22 cellular contexts compared by ENCODE assay signal in the genomic region with DNA sequence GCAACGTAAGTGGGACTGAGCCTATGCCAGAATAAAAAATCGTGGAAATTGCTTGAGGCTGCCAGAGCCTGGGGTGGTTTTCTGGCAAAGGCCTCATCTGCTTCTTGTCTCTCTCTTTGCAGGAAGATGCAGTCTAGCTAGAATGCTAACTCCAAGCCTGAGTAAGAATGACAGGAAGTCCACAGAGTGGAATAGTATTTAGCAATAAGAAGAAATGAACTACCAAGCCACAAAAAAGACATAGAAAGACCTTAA.
"Had no signal": no experiment of that assay in that cellular context is flagged by ENCODE, and none has a peak within 500 bp of the region (broad histone marks: within the 10 kb centered on the region; RNA-seq: fewer than 3 reads in every experiment).

No MANE protein-coding gene starts in this region.

- H3K27ac ChIP-seq: RWPE1 had no signal

- H3K4me3 ChIP-seq: MG63 had no signal

- H3K9ac ChIP-seq: SK-N-SH had no signal

- H3K36me3 ChIP-seq: MG63 had no signal

- ATAC-seq: Panc1 had no signal

- H3K9me3 ChIP-seq: MG63, SK-N-SH had no signal

- DNase-seq: IMR-90, Karpas-422, KG1, MG63, NCI-H1092, NCI-H1105 treated with DMSO at 0.1 percent for 48 hours, NCI-H1417 treated with DMSO at 0.1 percent for 48 hours, NCI-H146, NCI-H1694 treated with DMSO at 0.1 percent for 48 hours, NCI-H1930, NCI-H2081, NCI-H2107, NCI-H226, NCI-H510A, NCI-H524 treated with DMSO at 0.1 percent for 48 hours, NCI-H69, NCI-H774, SHP77, SK-N-SH, SW 1271 had no signal

- H3K27me3 ChIP-seq: MG63 had no signal

- H3K4me2 ChIP-seq: SK-N-SH had no signal
